ENCODE assay signal across 10 cellular contexts in genomic region chr5:143244000-143244736, GRCh38.
DNase-seq lines count a peak whose midpoint lies in the region; ATAC-seq, FAIRE-seq and TF ChIP-seq lines count a peak whose summit lies in the region.
"Had no signal": no experiment of that assay in that cellular context is flagged by ENCODE, and none has a peak within 500 bp of the region (broad histone marks: within the 10 kb centered on the region; RNA-seq: fewer than 3 reads in every experiment).

No MANE protein-coding gene starts in this region.

- H3K79me2 ChIP-seq in hepatocyte: no peaks in the 10 kb centered on the region

- intact Hi-C loops in spleen (cut with DNase I; ENCODE audit: low total_unique reads): no loop called here

- ATAC-seq in GM21390 (IDR thresholded peaks at IDR 0.05; ENCODE audit: unreplicated experiment): no peak
- ATAC-seq in HG02938 (IDR thresholded peaks at IDR 0.05; ENCODE audit: unreplicated experiment): no peak
- ATAC-seq in HG03175 (IDR thresholded peaks at IDR 0.05; ENCODE audit: unreplicated experiment): no peak

- DNase-seq in H54 (ENCODE audit: insufficient read length, low spot score): peak; percentile 62
- DNase-seq in astrocyte of the hippocampus (ENCODE audit: low read depth, low spot score): peak; percentile 96
- peak; percentile 74 for DNase-seq in hepatocyte (ENCODE audit: low spot score)
- DNase-seq in spleen: no peak
- DNase-seq in OCI-M2 (lab: John Stamatoyannopoulos, UW; ENCODE audit: unreplicated experiment): no peak
- DNase-seq: NCI-H2029 treated with DMSO at 0.1 percent for 48 hours; stimulated activated CD4-positive, alpha-beta T cell treated with anti-CD3 and anti-CD28 coated beads, Interleukin-15, amount 100 ng/mL, for 24 hours had no signal

- no peaks in the 10 kb centered on the region for H3K27me3 ChIP-seq in hepatocyte
- no peaks in the 10 kb centered on the region for H3K27me3 ChIP-seq in spleen (replicated peaks in 1 of 7)

- H3K4me3 ChIP-seq in hepatocyte: no peak overlapping the region
- H3K4me3 ChIP-seq in spleen: no peak overlapping the region

- peak overlapping the region; percentile 61 for H3K4me2 ChIP-seq in hepatocyte

- FAIRE-seq in H54 (lab: Jason Lieb, UNC): peak; percentile 86

- H3K27ac ChIP-seq in hepatocyte (peak overlapping the region; percentile 85), spleen (peak overlapping the region in 7 of 8 donors; percentile 59 to 73 (median 69))

- H3K9me2 ChIP-seq in hepatocyte (replicated peaks; ENCODE audit: insufficient read depth): no peaks in the 10 kb centered on the region

- H2AFZ ChIP-seq in hepatocyte: no peak overlapping the region

- H3K9me3 ChIP-seq in hepatocyte (ENCODE audit: low read depth) (no peaks in the 10 kb centered on the region), spleen (peaks cover 0 to 6% (median 0%) of the 10 kb centered on the region in 8 donors)

- H4K20me1 ChIP-seq in hepatocyte (ENCODE audit: insufficient read depth, poor library complexity, severe bottlenecking): no peaks in the 10 kb centered on the region

- no peaks in the 10 kb centered on the region for H3K36me3 ChIP-seq in hepatocyte (replicated peaks; ENCODE audit: insufficient read depth, low read depth)
- H3K36me3 ChIP-seq in spleen: no peaks in the 10 kb centered on the region

- TF ChIP-seq CTCF in hepatocyte (IDR thresholded peaks at IDR 0.05; ENCODE audit: poor library complexity): no peak
- no peak for TF ChIP-seq CTCF in spleen (IDR thresholded peaks at IDR 0.05 in 8 of 11, conservative IDR thresholded peaks at IDR 0.05 in 3 of 11)

- TF ChIP-seq POLR2A in H54 (IDR thresholded peaks at IDR 0.05; ENCODE audit: low read depth, low read length) (peak; percentile 31; the same call in 1 of the 2 replicates), spleen (IDR thresholded peaks at IDR 0.05) (no peak)

- peaks cover 5% of the 10 kb centered on the region for H3K4me1 ChIP-seq in hepatocyte (ENCODE audit: insufficient read depth)
- H3K4me1 ChIP-seq in spleen: peaks cover 0 to 3% (median 0%) of the 10 kb centered on the region in 6 donors

- 58% methylated on average over 16 of the region's 16 CpGs for WGBS in hepatocyte (ENCODE audit: low lambda C conversion rate, missing lambda C conversion rate)
- 71 to 84% (median 79%) methylated on average over 16 of the region's 16 CpGs for WGBS in spleen, 5 donors

Comparison
In these comparisons a context has a peak if more than half of its experiments do, and no peak if none do; other contexts are left out.
1. DNase-seq: peak in H54 (single experiment), astrocyte of the hippocampus (single experiment) and hepatocyte (single experiment); none in spleen (single experiment) and OCI-M2 (single experiment).